In the genomic region with DNA sequence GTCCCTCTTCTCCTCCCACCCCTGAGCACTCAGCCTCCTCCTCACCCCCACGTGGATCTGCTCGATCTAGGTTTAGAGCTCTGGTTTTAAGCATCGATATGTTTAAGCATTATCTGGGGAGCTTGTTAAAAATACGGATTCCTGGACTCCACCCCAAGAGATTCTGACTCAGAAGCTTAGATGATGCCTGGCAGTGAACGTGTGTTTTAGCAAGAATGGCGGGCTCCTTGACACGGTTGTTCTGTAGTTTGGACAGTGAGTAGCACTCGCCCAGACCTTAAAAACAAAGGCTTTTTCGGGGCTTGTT, we compare ENCODE assay signal across 16 cellular contexts. TPM values are rescaled to one million over a fixed set of nuclear protein-coding genes. Genes with fewer than 3 reads are reported as not detected.
DNase-seq lines count a peak whose midpoint lies in the region; ATAC-seq and TF ChIP-seq lines count a peak whose summit lies in the region.
"Had no signal": no experiment of that assay in that cellular context is flagged by ENCODE, and none has a peak within 500 bp of the region (broad histone marks: within the 10 kb centered on the region; RNA-seq: fewer than 3 reads in every experiment).

No MANE protein-coding gene starts in this region.

- no peaks in the 10 kb centered on the region for H3K36me3 ChIP-seq in suprapubic skin

- peaks cover 24% of the 10 kb centered on the region for H3K4me1 ChIP-seq in right cardiac atrium (ENCODE audit: control insufficient read depth, insufficient read depth, low read length)
- H3K4me1 ChIP-seq in suprapubic skin = peaks cover 68% of the 10 kb centered on the region

- H3K36me3 Mint-ChIP-seq in activated naive CD4-positive, alpha-beta T cell treated with anti-CD3 and anti-CD28 coated beads, Interleukin-2, amount 50 U/mL, for 24 hours = no peaks in the 10 kb centered on the region
- H3K36me3 Mint-ChIP-seq in activated T-cell treated with anti-CD3 and anti-CD28 coated beads, Interleukin-2, amount 50 U/mL, for 72 hours (ENCODE audit: insufficient read depth in 2 of 2) = peaks cover 0 to 5% of the 10 kb centered on the region in 2 donors
- H3K36me3 Mint-ChIP-seq: natural killer cell treated with Interleukin-12 subunit alpha and Interleukin-12 subunit beta and Interleukin-15 and Interleukin-18, amount 100 ng/mL, for 72 hours; stimulated activated memory B cell treated with anti-CD40 and anti-IgM and Interleukin-4, amounts not matched to agents 10 μg/mL and 1 μg/mL and 100 μg/mL, for 72 hours had no signal

- no peaks in the 10 kb centered on the region for H3K9me3 ChIP-seq in right cardiac atrium (ENCODE audit: control insufficient read depth, low read length)
- no peaks in the 10 kb centered on the region for H3K9me3 ChIP-seq in suprapubic skin

- H3K27me3 Mint-ChIP-seq in activated naive CD4-positive, alpha-beta T cell treated with anti-CD3 and anti-CD28 coated beads, Interleukin-2, amount 50 U/mL, for 24 hours = no peaks in the 10 kb centered on the region
- H3K27me3 Mint-ChIP-seq in activated T-cell treated with anti-CD3 and anti-CD28 coated beads, Interleukin-2, amount 50 U/mL, for 72 hours (ENCODE audit: low read depth) = peaks cover 4% of the 10 kb centered on the region

- TF ChIP-seq POLR2A in suprapubic skin (IDR thresholded peaks at IDR 0.05) = no peak

- no peak for TF ChIP-seq CTCF in suprapubic skin (IDR thresholded peaks at IDR 0.05)

- TF ChIP-seq EP300 in suprapubic skin (IDR thresholded peaks at IDR 0.05) = no peak

- no peak for DNase-seq in activated naive CD4-positive, alpha-beta T cell treated with anti-CD3 and anti-CD28 coated beads, Interleukin-2, amount 50 U/mL, for 16 hours
- peak in 1 of 2 donors; percentile 31 for DNase-seq in activated T-cell treated with anti-CD3 and anti-CD28 coated beads, Interleukin-2, amount 50 U/mL, for 72 hours
- no peak for DNase-seq in right cardiac atrium
- DNase-seq in suprapubic skin (ENCODE audit: low spot score in 2 of 2) = no peak
- no peak for DNase-seq in SK-N-DZ (ENCODE audit: low spot score)
- DNase-seq in iPS-NIHi7 (ENCODE audit: extremely low spot score) = no peak
- DNase-seq in NCI-H146 (lab: John Stamatoyannopoulos, UW) = no peak
- DNase-seq: amygdala, DMS 273 treated with DMSO at 0.1 percent for 48 hours, NCI-H774, T1000 had no signal

- no peak overlapping the region for H3K27ac Mint-ChIP-seq in activated naive CD4-positive, alpha-beta T cell treated with anti-CD3 and anti-CD28 coated beads, Interleukin-2, amount 50 U/mL, for 24 hours
- H3K27ac Mint-ChIP-seq in activated T-cell treated with anti-CD3 and anti-CD28 coated beads, Interleukin-2, amount 50 U/mL, for 72 hours = peak overlapping the region; percentile 94
- H3K27ac Mint-ChIP-seq: GM23338; stimulated activated memory B cell treated with anti-CD40 and anti-IgM and Interleukin-4, amounts not matched to agents 10 μg/mL and 1 μg/mL and 100 μg/mL, for 72 hours had no signal

- H3K4me1 Mint-ChIP-seq in activated naive CD4-positive, alpha-beta T cell treated with anti-CD3 and anti-CD28 coated beads, Interleukin-2, amount 50 U/mL, for 24 hours = peaks cover 64% of the 10 kb centered on the region
- peaks cover 82% of the 10 kb centered on the region for H3K4me1 Mint-ChIP-seq in activated T-cell treated with anti-CD3 and anti-CD28 coated beads, Interleukin-2, amount 50 U/mL, for 72 hours (ENCODE audit: low read depth)

- H3K9me3 Mint-ChIP-seq in activated naive CD4-positive, alpha-beta T cell treated with anti-CD3 and anti-CD28 coated beads, Interleukin-2, amount 50 U/mL, for 24 hours = no peaks in the 10 kb centered on the region
- no peaks in the 10 kb centered on the region for H3K9me3 Mint-ChIP-seq in activated T-cell treated with anti-CD3 and anti-CD28 coated beads, Interleukin-2, amount 50 U/mL, for 72 hours
- H3K9me3 Mint-ChIP-seq: GM23338; natural killer cell treated with Interleukin-12 subunit alpha and Interleukin-12 subunit beta and Interleukin-15 and Interleukin-18, amount 100 ng/mL, for 72 hours; stimulated activated memory B cell treated with anti-CD40 and anti-IgM and Interleukin-4, amounts not matched to agents 10 μg/mL and 1 μg/mL and 100 μg/mL, for 72 hours had no signal

- ATAC-seq in activated T-cell treated with anti-CD3 and anti-CD28 coated beads, Interleukin-2, amount 50 U/mL, for 72 hours (replicated peaks in 1 of 2) = peak; percentile 8 to 11
- peak in 1 of 2 donors; percentile 1 for ATAC-seq in right cardiac atrium
- ATAC-seq: GM23338 had no signal

- H3K4me3 Mint-ChIP-seq in activated naive CD4-positive, alpha-beta T cell treated with anti-CD3 and anti-CD28 coated beads, Interleukin-2, amount 50 U/mL, for 24 hours = peak overlapping the region; percentile 57
- peak overlapping the region; percentile 90 to 93 for H3K4me3 Mint-ChIP-seq in activated T-cell treated with anti-CD3 and anti-CD28 coated beads, Interleukin-2, amount 50 U/mL, for 72 hours
- H3K4me3 Mint-ChIP-seq: GM23338; stimulated activated memory B cell treated with anti-CD40 and anti-IgM and Interleukin-4, amounts not matched to agents 10 μg/mL and 1 μg/mL and 100 μg/mL, for 72 hours had no signal

- no peak overlapping the region for H3K4me3 ChIP-seq in right cardiac atrium (ENCODE audit: low read length)
- H3K4me3 ChIP-seq in suprapubic skin = peak overlapping the region; percentile 32
- H3K4me3 ChIP-seq: GM23338 had no signal

- H3K27me3 ChIP-seq in right cardiac atrium (ENCODE audit: control insufficient read depth, insufficient read depth) = no peaks in the 10 kb centered on the region
- H3K27me3 ChIP-seq in suprapubic skin = no peaks in the 10 kb centered on the region

- H3K27ac ChIP-seq in right cardiac atrium (ENCODE audit: low read length) (peak overlapping the region; percentile 79), suprapubic skin (peak overlapping the region; percentile 68)

- intact Hi-C loops in right cardiac atrium (cut with DNase I) = loop anchor here in 3 of 4 donors (5.0 kb wide), 2 partner anchors 34 to 44 kb away; no protein-coding TSS in a partner anchor

- 70% methylated on average over 9 of the region's 9 CpGs for WGBS in right cardiac atrium
- 45% methylated on average over 8 of the region's 9 CpGs for WGBS in suprapubic skin

RNA-seq across cellular contexts. Expression of gene LDLRAD4, which starts 47.3 kb away (rescaled TPM):
- 10 to 100 TPM; 46.0 to 47.2 TPM for total RNA-seq in activated T-cell treated with anti-CD3 and anti-CD28 coated beads, Interleukin-2, amount 50 U/mL, for 72 hours
- total RNA-seq in right cardiac atrium = 100 to 1,000 TPM in 1 of 4 donors, 10 to 100 TPM in 3; 46.6 to 159 (median 70.0) TPM
- polyA plus RNA-seq in right cardiac atrium = 25.7 TPM
- 10 to 100 TPM; 10.1 to 31.6 (median 15.1) TPM for total RNA-seq in suprapubic skin
- 4.4 and 6.2 TPM in 2 replicates for polyA plus RNA-seq in SK-N-DZ (2014; cell fraction: cytosol; rRNA removed)
- polyA plus RNA-seq in SK-N-DZ (2014; cell fraction: nucleus; rRNA removed) = 4.9 and 6.1 TPM in 2 replicates
- total RNA-seq: fibroblast of lung had no signal
- polyA plus RNA-seq: fibroblast of lung had no signal
